ENCODE assay signal across 9 cellular contexts in genomic region chr1:12556368-12556930, GRCh38.
DNase-seq lines count a peak whose midpoint lies in the region; ATAC-seq lines count a peak whose summit lies in the region.
"Had no signal": no experiment of that assay in that cellular context is flagged by ENCODE, and none has a peak within 500 bp of the region (broad histone marks: within the 10 kb centered on the region; RNA-seq: fewer than 3 reads in every experiment).

No MANE protein-coding gene starts in this region.

- no peak overlapping the region for H3K27ac Mint-ChIP-seq in activated CD8-positive, alpha-beta T cell treated with anti-CD3 and anti-CD28 coated beads, Interleukin-2, amount 10 ng/mL, durations not matched to agents 7 days and 5 days
- H3K27ac Mint-ChIP-seq: stimulated activated naive B cell treated with anti-CD40 and anti-IgM and Interleukin-4, amounts not matched to agents 10 μg/mL and 1 μg/mL and 100 μg/mL, for 72 hours had no signal

- no peaks in the 10 kb centered on the region for H3K36me3 ChIP-seq in BLaER1
- no peaks in the 10 kb centered on the region for H3K36me3 ChIP-seq in SJCRH30

- POLR2A ChIA-PET in activated CD8-positive, alpha-beta T cell treated with anti-CD3 and anti-CD28 coated beads, Interleukin-2, amount 10 ng/mL, durations not matched to agents 7 days and 5 days (lab: Charles Lee): interaction anchor here (0.9 kb wide), 1 partner anchor 46 kb away, joined by 3 read pairs; no protein-coding TSS in a partner anchor

- H3K4me1 ChIP-seq in BLaER1 (peaks cover 40% of the 10 kb centered on the region), SJCRH30 (peaks cover 32% of the 10 kb centered on the region)

- H3K9ac ChIP-seq in BLaER1: peak overlapping the region; percentile 41; the same call in 1 of the 2 replicates

- H3K4me3 ChIP-seq in BLaER1: no peak overlapping the region
- no peak overlapping the region for H3K4me3 ChIP-seq in SJCRH30

- H4K20me1 ChIP-seq in BLaER1: no peaks in the 10 kb centered on the region

- H3K36me3 Mint-ChIP-seq in activated CD8-positive, alpha-beta T cell treated with anti-CD3 and anti-CD28 coated beads, Interleukin-2, amount 10 ng/mL, durations not matched to agents 7 days and 5 days (ENCODE audit: low read depth): no peaks in the 10 kb centered on the region
- H3K36me3 Mint-ChIP-seq: stimulated activated naive B cell treated with anti-CD40 and anti-IgM and Interleukin-4, amounts not matched to agents 10 μg/mL and 1 μg/mL and 100 μg/mL, for 72 hours had no signal

- peaks cover 7% of the 10 kb centered on the region for H3K4me1 Mint-ChIP-seq in activated CD8-positive, alpha-beta T cell treated with anti-CD3 and anti-CD28 coated beads, Interleukin-2, amount 10 ng/mL, durations not matched to agents 7 days and 5 days (ENCODE audit: low read depth)

- H3K27me3 ChIP-seq in BLaER1 (no peaks in the 10 kb centered on the region), SJCRH30 (no peaks in the 10 kb centered on the region)

- H3K27me3 Mint-ChIP-seq in activated CD8-positive, alpha-beta T cell treated with anti-CD3 and anti-CD28 coated beads, Interleukin-2, amount 10 ng/mL, durations not matched to agents 7 days and 5 days (ENCODE audit: low read depth): no peaks in the 10 kb centered on the region

- no peaks in the 10 kb centered on the region for H3K9me3 Mint-ChIP-seq in activated CD8-positive, alpha-beta T cell treated with anti-CD3 and anti-CD28 coated beads, Interleukin-2, amount 10 ng/mL, durations not matched to agents 7 days and 5 days (ENCODE audit: insufficient read depth)

- ATAC-seq in HG02610 (IDR thresholded peaks at IDR 0.05; ENCODE audit: unreplicated experiment): no peak
- no peak for ATAC-seq in GM18517 (IDR thresholded peaks at IDR 0.05; ENCODE audit: unreplicated experiment)
- ATAC-seq in activated CD8-positive, alpha-beta T cell treated with anti-CD3 and anti-CD28 coated beads, Interleukin-2, amount 10 ng/mL, durations not matched to agents 7 days and 5 days: no peak
- ATAC-seq: stimulated activated naive B cell treated with anti-CD40 and anti-IgM and Interleukin-4, amounts not matched to agents 10 μg/mL and 1 μg/mL and 100 μg/mL, for 72 hours had no signal

- CTCF ChIA-PET in activated CD8-positive, alpha-beta T cell treated with anti-CD3 and anti-CD28 coated beads, Interleukin-2, amount 10 ng/mL, durations not matched to agents 7 days and 5 days (lab: Charles Lee): no interaction called here

- H3K27ac ChIP-seq in BLaER1: peak overlapping the region; percentile 74
- H3K27ac ChIP-seq in SJCRH30: peak overlapping the region; percentile 63

- no peak overlapping the region for H3K4me3 Mint-ChIP-seq in activated CD8-positive, alpha-beta T cell treated with anti-CD3 and anti-CD28 coated beads, Interleukin-2, amount 10 ng/mL, durations not matched to agents 7 days and 5 days
- H3K4me3 Mint-ChIP-seq: stimulated activated naive B cell treated with anti-CD40 and anti-IgM and Interleukin-4, amounts not matched to agents 10 μg/mL and 1 μg/mL and 100 μg/mL, for 72 hours had no signal

- DNase-seq in SJCRH30 (peak; percentile 79 to 86), glomerular visceral epithelial cell (ENCODE audit: extremely low spot score) (peak; percentile 36), pons (ENCODE audit: low spot score) (peak; percentile 37), NCI-H2081 (lab: John Stamatoyannopoulos, UW) (no peak)
- DNase-seq in activated CD8-positive, alpha-beta T cell treated with anti-CD3 and anti-CD28 coated beads, Interleukin-2, amount 10 ng/mL, durations not matched to agents 7 days and 5 days: no peak
- DNase-seq: stimulated activated naive B cell treated with anti-CD40 and anti-IgM and Interleukin-4, amounts not matched to agents 10 μg/mL and 1 μg/mL and 100 μg/mL, for 72 hours had no signal

- H3K4me2 ChIP-seq in BLaER1: peak overlapping the region; percentile 77

- no peaks in the 10 kb centered on the region; the same call in 1 of the 2 replicates for H3K9me3 ChIP-seq in BLaER1
- H3K9me3 ChIP-seq in SJCRH30 (replicated peaks): no peaks in the 10 kb centered on the region

Comparison
In these comparisons a context has a peak if more than half of its experiments do, and no peak if none do; other contexts are left out.
1. DNase-seq: peak in SJCRH30 (2 of 2), glomerular visceral epithelial cell (single experiment) and pons (single experiment); none in NCI-H2081 (0 of 2) and activated CD8-positive, alpha-beta T cell treated with anti-CD3 and anti-CD28 coated beads, Interleukin-2, amount 10 ng/mL, durations not matched to agents 7 days and 5 days (single experiment).